11 cellular contexts compared by ENCODE assay signal in genomic region chr18:30698571-30698970, GRCh38.
"Had no signal": no experiment of that assay in that cellular context is flagged by ENCODE, and none has a peak within 500 bp of the region (broad histone marks: within the 10 kb centered on the region; RNA-seq: fewer than 3 reads in every experiment).

No MANE protein-coding gene starts in this region.

- H3K27ac ChIP-seq: GM23248 had no signal

- H3K27ac Mint-ChIP-seq: GM23338, H9, HFFc6 had no signal

- H3K9me3 ChIP-seq: HAP-1 had no signal

- H3K4me3 Mint-ChIP-seq: GM23338, H9, HFFc6 had no signal

- H2AFZ ChIP-seq: GM23248 had no signal

- ATAC-seq: GM23338, HCT116 had no signal

- H3K4me2 ChIP-seq: GM23338 had no signal

- H3K9ac ChIP-seq: GM23248 had no signal

- DNase-seq: GM23248, GOT3, H7, H9, HCEC 1CT, HFFc6 had no signal

- H3K36me3 ChIP-seq: HAP-1 had no signal

- H3K4me3 ChIP-seq: GM23248, GM23338, HAP-1 had no signal

- FAIRE-seq: H1, H54 had no signal

- H3K9me3 Mint-ChIP-seq: GM23338, H9 had no signal
